ENCODE assay signal across 9 cellular contexts in the genomic region with DNA sequence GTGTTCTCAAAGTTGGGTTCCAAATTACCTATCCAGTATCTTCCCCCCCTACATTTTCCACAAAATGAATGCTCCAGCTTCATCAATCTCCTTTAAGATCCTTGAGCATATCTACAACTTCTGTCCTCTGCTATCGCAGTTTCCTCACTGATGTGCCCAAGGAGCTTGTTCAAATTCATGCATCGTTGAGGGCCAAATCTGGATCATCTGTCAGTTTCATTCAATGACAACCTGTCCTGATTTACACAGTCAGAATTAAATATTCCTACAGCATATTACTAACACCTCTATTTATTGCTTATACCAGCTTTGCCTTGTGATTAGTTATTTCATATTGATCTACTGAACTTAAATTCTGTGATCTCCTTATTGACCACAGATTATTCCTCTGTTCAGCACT.
"Had no signal": no experiment of that assay in that cellular context is flagged by ENCODE, and none has a peak within 500 bp of the region (broad histone marks: within the 10 kb centered on the region; RNA-seq: fewer than 3 reads in every experiment).

No MANE protein-coding gene starts in this region.

- H3K4me3 ChIP-seq: GM23248, GM23338, HAP-1 had no signal

- H3K4me3 Mint-ChIP-seq: GM23338, H9, HFFc6 had no signal

- DNase-seq: GM23248, GOT3, H7, H9, HCEC 1CT, HFFc6 had no signal

- H3K9me3 Mint-ChIP-seq: GM23338, H9 had no signal

- H3K9me3 ChIP-seq: HAP-1 had no signal

- H3K9ac ChIP-seq: GM23248 had no signal

- H3K27ac ChIP-seq: GM23248 had no signal

- H2AFZ ChIP-seq: GM23248, GM23338 had no signal

- H3K4me2 ChIP-seq: GM23338 had no signal

- H3K27ac Mint-ChIP-seq: GM23338, H9, HFFc6 had no signal

- ATAC-seq: GM23338, HCT116 had no signal

- H3K36me3 ChIP-seq: HAP-1 had no signal
